ENCODE assay signal across 2 cellular contexts in genomic region chr4:189414021-189414420, GRCh38.
TF ChIP-seq lines count a peak whose summit lies in the region.

No MANE protein-coding gene starts in this region.

TF ChIP-seq in GM23338, 12 proteins besides CTCF, POLR2A, EP300 and RAD21 (continued from another document):
- no peak for TF ChIP-seq ZNF462 (CRISPR knock-in tag; IDR thresholded peaks at IDR 0.05)
- TF ChIP-seq CREB1 (CRISPR knock-in tag; IDR thresholded peaks at IDR 0.05; ENCODE audit: low read depth), result no peak
- no peak for TF ChIP-seq POLR2AphosphoS5 (IDR thresholded peaks at IDR 0.05; ENCODE audit: low read depth)
- TF ChIP-seq ZNF331 (CRISPR knock-in tag; IDR thresholded peaks at IDR 0.05; ENCODE audit: low read depth), result no peak
- TF ChIP-seq STAT1 (IDR thresholded peaks at IDR 0.05; ENCODE audit: unreplicated experiment), result no peak
- no peak for TF ChIP-seq EZH2phosphoT487 (IDR thresholded peaks at IDR 0.05; ENCODE audit: unreplicated experiment)
- no peak for TF ChIP-seq NANOG (IDR thresholded peaks at IDR 0.05; ENCODE audit: borderline replicate concordance)
- no peak for TF ChIP-seq REST (IDR thresholded peaks at IDR 0.05; ENCODE audit: unreplicated experiment)
- TF ChIP-seq ETS1 (IDR thresholded peaks at IDR 0.05), result no peak

TF ChIP-seq in WTC11, 78 proteins besides CTCF, POLR2A, EP300 and RAD21 (continued from another document):
- TF ChIP-seq MAX (CRISPR knock-in tag; IDR thresholded peaks at IDR 0.05) (no peak), AR (CRISPR knock-in tag; IDR thresholded peaks at IDR 0.05) (no peak), SMAD4 (CRISPR knock-in tag; IDR thresholded peaks at IDR 0.05) (no peak), NR1H2 (CRISPR knock-in tag; IDR thresholded peaks at IDR 0.05) (no peak), USF2 (CRISPR knock-in tag; IDR thresholded peaks at IDR 0.05) (no peak), CDX4 (CRISPR knock-in tag; IDR thresholded peaks at IDR 0.05; ENCODE audit: borderline replicate concordance) (no peak), PRRX2 (CRISPR knock-in tag; IDR thresholded peaks at IDR 0.05) (no peak), SMAD3 (CRISPR knock-in tag; IDR thresholded peaks at IDR 0.05; ENCODE audit: borderline replicate concordance) (no peak), E2F1 (CRISPR knock-in tag; IDR thresholded peaks at IDR 0.05) (no peak), ATF3 (CRISPR knock-in tag; conservative IDR thresholded peaks at IDR 0.05) (no peak), FOXJ3 (CRISPR knock-in tag; IDR thresholded peaks at IDR 0.05; ENCODE audit: borderline replicate concordance) (no peak)
